1 cellular context compared by ENCODE assay signal in the genomic region with DNA sequence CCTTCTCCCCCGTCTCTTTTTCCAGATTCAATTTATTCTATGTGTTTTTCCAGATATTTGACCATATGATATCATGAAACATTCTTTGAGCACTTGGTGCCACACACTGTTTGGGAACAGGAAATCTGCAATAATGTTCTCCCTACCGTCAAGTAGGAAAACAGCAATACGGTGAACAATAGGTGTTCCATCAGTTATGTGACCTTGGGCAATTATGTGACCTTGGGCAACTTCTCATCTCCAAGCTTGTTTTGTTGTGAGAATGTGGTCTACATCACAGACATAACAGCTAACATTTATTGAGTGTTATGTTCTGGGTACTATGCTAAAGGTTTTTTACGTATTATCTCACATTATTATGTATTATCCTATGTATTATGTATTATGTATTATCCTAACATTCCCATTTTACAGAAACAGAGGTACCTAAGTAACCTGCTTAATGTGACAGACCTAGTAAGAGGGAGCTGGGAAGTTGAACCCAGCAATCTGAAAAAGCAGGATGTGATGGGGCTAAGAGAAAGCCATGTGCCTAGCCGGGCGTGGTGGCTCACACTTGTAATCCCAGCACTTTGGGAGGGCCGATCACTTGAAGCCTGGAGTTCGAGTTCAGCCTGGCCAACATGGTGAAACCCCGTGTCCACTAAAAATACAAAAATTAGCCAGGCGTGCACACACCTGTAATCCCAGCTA.
TF ChIP-seq lines count a peak whose summit lies in the region.

No MANE protein-coding gene starts in this region.

TF ChIP-seq in H1, 55 proteins besides CTCF, POLR2A, EP300 and RAD21:
- TF ChIP-seq TBP (IDR thresholded peaks at IDR 0.05; ENCODE audit: low read depth, low read length) (no peak), PHF8 (conservative IDR thresholded peaks at IDR 0.05; ENCODE audit: low read depth, low read length) (no peak), KDM5A (IDR thresholded peaks at IDR 0.05; ENCODE audit: low read length) (no peak), NANOG (IDR thresholded peaks at IDR 0.05; ENCODE audit: insufficient read depth, low read depth, low read length, poor library complexity, severe bottlenecking) (no peak), E2F6 (IDR thresholded peaks at IDR 0.05) (no peak), RXRA (IDR thresholded peaks at IDR 0.05; ENCODE audit: insufficient read depth, low read depth, low read length) (no peak)
